ENCODE assay signal across 6 cellular contexts in genomic region chr6:30764490-30765043, GRCh38. TPM values are rescaled to one million over a fixed set of nuclear protein-coding genes. Genes with fewer than 3 reads are reported as not detected.
DNase-seq lines count a peak whose midpoint lies in the region; TF ChIP-seq lines count a peak whose summit lies in the region.
"Not testable (repeated sequence)": the region's sequence is repeated elsewhere in the genome, so short reads cannot be mapped to it uniquely, and the experiment has no call there.

No MANE protein-coding gene starts in this region.

- POLR2A ChIA-PET in HEK293 (lab: Yijun Ruan, JAX) = interaction anchor here (0.8 to 4.2 kb wide), 7 partner anchors 9 to 79 kb away, joined by 3 to 37 read pairs (median 4); partner anchors contain the start of genes FLOT1 and IER3
- POLR2A ChIA-PET in activated CD4-positive, alpha-beta memory T cell treated with anti-CD3 and anti-CD28 coated beads for 36 hours (lab: Charles Lee) = interaction anchor here (0.8 to 2.3 kb wide), 2 partner anchors 17 to 20 kb away, joined by 3 to 10 read pairs; partner anchors contain the start of gene IER3

- not testable (repeated sequence) for TF ChIP-seq CTCF in HEK293 (tag by site-specific recombination; IDR thresholded peaks at IDR 0.05); brain microvascular endothelial cell (IDR thresholded peaks at IDR 0.05; ENCODE audit: low read depth, low read length, missing control alignments); left ventricle myocardium inferior (IDR thresholded peaks at IDR 0.05; ENCODE audit: borderline replicate concordance); nephron progenitor cell (IDR thresholded peaks at IDR 0.05); transverse colon (IDR thresholded peaks at IDR 0.05)

- in situ Hi-C loops in brain microvascular endothelial cell (cut with HindIII; ENCODE audit: low pct_ligation_motif_present, low sequenced_read_pairs); transverse colon (cut with MboI; ENCODE audit: low pct_ligation_motif_present in 1 of 4, low pct_unique_long_range_greater_than_20kb in 1 of 4, low sequenced_read_pairs in 3 of 4): not testable (repeated sequence)

- not testable (repeated sequence) for H3K4me3 Mint-ChIP-seq in activated CD4-positive, alpha-beta memory T cell treated with anti-CD3 and anti-CD28 coated beads for 36 hours
- peak overlapping the region; percentile 70 for H3K4me3 Mint-ChIP-seq in nephron progenitor cell

- H3K9me3 ChIP-seq in HEK293 (ENCODE audit: control insufficient read depth, insufficient read depth, low read depth, low read length); left ventricle myocardium inferior (replicated peaks); transverse colon: not testable (repeated sequence)

- not testable (repeated sequence) for TF ChIP-seq POLR2A in transverse colon (IDR thresholded peaks at IDR 0.05)

- peaks cover 62% of the 10 kb centered on the region for H3K4me1 Mint-ChIP-seq in activated CD4-positive, alpha-beta memory T cell treated with anti-CD3 and anti-CD28 coated beads for 36 hours (ENCODE audit: low read depth)
- peaks cover 68% of the 10 kb centered on the region for H3K4me1 Mint-ChIP-seq in nephron progenitor cell

- not testable (repeated sequence) for TF ChIP-seq EP300 in transverse colon (IDR thresholded peaks at IDR 0.05; ENCODE audit: low read depth)

- not testable (repeated sequence) for H3K4me3 ChIP-seq in HEK293 (ENCODE audit: low read depth, low read length); brain microvascular endothelial cell (ENCODE audit: low read depth, low read length); left ventricle myocardium inferior; transverse colon

- H3K27ac ChIP-seq in HEK293 (ENCODE audit: extremely low read depth, low read depth, low read length) = peak overlapping the region; percentile 87
- H3K27ac ChIP-seq in brain microvascular endothelial cell = peak overlapping the region; percentile 81
- peak overlapping the region; percentile 70 for H3K27ac ChIP-seq in left ventricle myocardium inferior (replicated peaks)
- H3K27ac ChIP-seq in transverse colon = peak overlapping the region in 3 of 4 donors; percentile 49 to 64 (median 60)

- H3K4me1 ChIP-seq in HEK293 (ENCODE audit: control insufficient read depth, insufficient read depth, low read length) (peaks cover 26% of the 10 kb centered on the region), left ventricle myocardium inferior (peaks cover 54% of the 10 kb centered on the region), transverse colon (peaks cover 12 to 26% (median 23%) of the 10 kb centered on the region in 4 donors)

- CTCF ChIA-PET in HEK293 (lab: Yijun Ruan, JAX) = interaction anchor here (0.7 to 1.1 kb wide), 8 partner anchors 9 to 117 kb away, joined by 3 read pairs; partner anchors contain the start of gene IER3
- CTCF ChIA-PET in activated CD4-positive, alpha-beta memory T cell treated with anti-CD3 and anti-CD28 coated beads for 36 hours (lab: Charles Lee) = interaction anchor here (1.1 kb wide), 1 partner anchor 56 kb away, joined by 5 read pairs; no protein-coding TSS in a partner anchor

- H3K9me3 Mint-ChIP-seq in activated CD4-positive, alpha-beta memory T cell treated with anti-CD3 and anti-CD28 coated beads for 36 hours; nephron progenitor cell: not testable (repeated sequence)

- H3K36me3 Mint-ChIP-seq in activated CD4-positive, alpha-beta memory T cell treated with anti-CD3 and anti-CD28 coated beads for 36 hours; nephron progenitor cell (ENCODE audit: low read depth): not testable (repeated sequence)

- 71 to 76% methylated on average over 9 to 13 of the region's 13 CpGs for WGBS in transverse colon (ENCODE audit: low coverage in 1 of 2), 2 donors

- H3K36me3 ChIP-seq in HEK293 (ENCODE audit: control insufficient read depth in 2 of 2, insufficient read depth in 1 of 2, low read length in 2 of 2); brain microvascular endothelial cell (replicated peaks); left ventricle myocardium inferior; transverse colon: not testable (repeated sequence)

- not testable (repeated sequence) for DNase-seq in activated CD4-positive, alpha-beta memory T cell treated with anti-CD3 and anti-CD28 coated beads for 36 hours; brain microvascular endothelial cell; left ventricle myocardium inferior; nephron progenitor cell; transverse colon

- H3K27ac Mint-ChIP-seq in activated CD4-positive, alpha-beta memory T cell treated with anti-CD3 and anti-CD28 coated beads for 36 hours = peak overlapping the region; percentile 34
- H3K27ac Mint-ChIP-seq in nephron progenitor cell = peak overlapping the region; percentile 9

- not testable (repeated sequence) for H3K27me3 ChIP-seq in brain microvascular endothelial cell (replicated peaks); left ventricle myocardium inferior (ENCODE audit: low read depth); transverse colon

- not testable (repeated sequence) for H3K27me3 Mint-ChIP-seq in activated CD4-positive, alpha-beta memory T cell treated with anti-CD3 and anti-CD28 coated beads for 36 hours; nephron progenitor cell (ENCODE audit: low read depth, poor library complexity)

- intact Hi-C loops in activated CD4-positive, alpha-beta memory T cell treated with anti-CD3 and anti-CD28 coated beads for 36 hours (cut with micrococcal nuclease); left ventricle myocardium inferior (cut with micrococcal nuclease); transverse colon (cut with DNase I; ENCODE audit: low total_unique reads): not testable (repeated sequence)

TF ChIP-seq in HEK293, 187 proteins besides CTCF, POLR2A, EP300 and RAD21 (continues in another document):
- peak; percentile 60; the same call in 1 of the 2 replicates for TF ChIP-seq ZNF335 (tag by site-specific recombination; conservative IDR thresholded peaks at IDR 0.05)
- TF ChIP-seq SP7 (tag by site-specific recombination; IDR thresholded peaks at IDR 0.05) = peak; percentile 9; the same call in 1 of the 2 replicates
- TF ChIP-seq MZF1 (tag by site-specific recombination; IDR thresholded peaks at IDR 0.05; ENCODE audit: borderline replicate concordance) = peak; percentile 64; the same call in 1 of the 2 replicates
- TF ChIP-seq, protein P1, sequence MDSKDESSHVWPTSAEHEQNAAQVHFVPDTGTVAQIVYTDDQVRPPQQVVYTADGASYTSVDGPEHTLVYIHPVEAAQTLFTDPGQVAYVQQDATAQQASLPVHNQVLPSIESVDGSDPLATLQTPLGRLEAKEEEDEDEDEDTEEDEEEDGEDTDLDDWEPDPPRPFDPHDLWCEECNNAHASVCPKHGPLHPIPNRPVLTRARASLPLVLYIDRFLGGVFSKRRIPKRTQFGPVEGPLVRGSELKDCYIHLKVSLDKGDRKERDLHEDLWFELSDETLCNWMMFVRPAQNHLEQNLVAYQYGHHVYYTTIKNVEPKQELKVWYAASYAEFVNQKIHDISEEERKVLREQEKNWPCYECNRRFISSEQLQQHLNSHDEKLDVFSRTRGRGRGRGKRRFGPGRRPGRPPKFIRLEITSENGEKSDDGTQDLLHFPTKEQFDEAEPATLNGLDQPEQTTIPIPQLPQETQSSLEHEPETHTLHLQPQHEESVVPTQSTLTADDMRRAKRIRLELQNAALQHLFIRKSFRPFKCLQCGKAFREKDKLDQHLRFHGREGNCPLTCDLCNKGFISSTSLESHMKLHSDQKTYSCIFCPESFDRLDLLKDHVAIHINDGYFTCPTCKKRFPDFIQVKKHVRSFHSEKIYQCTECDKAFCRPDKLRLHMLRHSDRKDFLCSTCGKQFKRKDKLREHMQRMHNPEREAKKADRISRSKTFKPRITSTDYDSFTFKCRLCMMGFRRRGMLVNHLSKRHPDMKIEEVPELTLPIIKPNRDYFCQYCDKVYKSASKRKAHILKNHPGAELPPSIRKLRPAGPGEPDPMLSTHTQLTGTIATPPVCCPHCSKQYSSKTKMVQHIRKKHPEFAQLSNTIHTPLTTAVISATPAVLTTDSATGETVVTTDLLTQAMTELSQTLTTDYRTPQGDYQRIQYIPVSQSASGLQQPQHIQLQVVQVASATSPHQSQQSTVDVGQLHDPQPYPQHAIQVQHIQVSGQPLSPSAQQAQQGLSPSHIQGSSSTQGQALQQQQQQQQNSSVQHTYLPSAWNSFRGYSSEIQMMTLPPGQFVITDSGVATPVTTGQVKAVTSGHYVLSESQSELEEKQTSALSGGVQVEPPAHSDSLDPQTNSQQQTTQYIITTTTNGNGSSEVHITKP (tag by site-specific recombination; IDR thresholded peaks at IDR 0.05) = peak; percentile 98

RNA-seq across cellular contexts. Expression of gene IER3, which starts 20.2 kb away (rescaled TPM):
- 100 to 1,000 TPM; 167 to 171 TPM for total RNA-seq in activated CD4-positive, alpha-beta memory T cell treated with anti-CD3 and anti-CD28 coated beads for 36 hours
- 41.4 TPM for total RNA-seq in left ventricle myocardium inferior
- total RNA-seq in transverse colon = 100 to 1,000 TPM in 1 of 4 donors, 10 to 100 TPM in 3; 21.1 to 100 (median 84.6) TPM

RNA-seq across cellular contexts. Expression of gene FLOT1, which starts 22.1 kb away (rescaled TPM):
- 100 to 1,000 TPM; 226 to 231 TPM for total RNA-seq in activated CD4-positive, alpha-beta memory T cell treated with anti-CD3 and anti-CD28 coated beads for 36 hours
- total RNA-seq in left ventricle myocardium inferior (223 TPM), transverse colon (100 to 1,000 TPM; 123 to 146 (median 139) TPM)

RNA-seq across cellular contexts. Expression of gene TUBB, which starts 44.4 kb away (rescaled TPM):
- 1,000 to 10,000 TPM; 1,695 to 1,719 TPM for total RNA-seq in activated CD4-positive, alpha-beta memory T cell treated with anti-CD3 and anti-CD28 coated beads for 36 hours
- 187 TPM for total RNA-seq in left ventricle myocardium inferior
- total RNA-seq in transverse colon = 100 to 1,000 TPM in 3 of 4 donors, 10 to 100 TPM in 1; 77.1 to 128 (median 106) TPM

RNA-seq across cellular contexts. Expression of gene MDC1, which starts 47.5 kb away (rescaled TPM):
- 10 to 100 TPM; 79.5 to 88.7 TPM for total RNA-seq in activated CD4-positive, alpha-beta memory T cell treated with anti-CD3 and anti-CD28 coated beads for 36 hours
- total RNA-seq in left ventricle myocardium inferior (14.1 TPM), transverse colon (10 to 100 TPM in 2 of 4 donors, 1 to 10 TPM in 2; 3.1 to 13.5 (median 9.7) TPM)
